In the genomic region with DNA sequence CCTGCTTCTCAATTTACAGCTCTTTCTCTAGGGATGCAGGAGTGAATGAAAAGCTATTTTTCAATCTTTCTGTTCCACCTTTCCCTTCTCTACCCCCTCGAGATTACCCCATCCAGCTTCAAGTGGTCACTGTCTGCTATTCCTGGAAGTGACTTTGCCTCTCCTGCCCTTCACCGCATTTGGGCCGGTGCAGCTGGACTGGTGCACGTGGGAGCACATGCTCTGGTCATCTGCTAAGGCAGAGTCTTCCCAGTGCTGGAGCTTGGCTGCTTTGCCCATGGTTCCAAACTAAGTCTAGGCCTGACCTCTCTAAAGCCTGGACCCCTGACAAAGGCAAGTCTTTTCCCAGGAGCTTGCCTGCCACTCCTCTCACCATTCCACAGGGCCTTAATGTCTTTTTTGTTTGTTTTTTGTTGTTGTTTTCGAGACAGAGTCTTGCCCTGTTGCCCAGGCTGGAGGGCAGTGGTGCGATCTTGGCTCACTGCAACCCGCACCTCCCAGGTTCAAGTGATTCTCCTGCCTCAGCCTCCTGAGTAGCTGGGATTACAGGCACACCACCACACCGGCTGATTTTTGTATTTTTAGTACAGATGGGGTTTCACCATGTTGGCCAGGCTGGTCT, we compare ENCODE assay signal across 1 cellular context.
TF ChIP-seq lines count a peak whose summit lies in the region.

No MANE protein-coding gene starts in this region.

TF ChIP-seq in K562, 482 proteins besides CTCF, POLR2A, EP300 and RAD21:
- TF ChIP-seq RAD51 (IDR thresholded peaks at IDR 0.05; ENCODE audit: borderline replicate concordance, low read depth) (no peak), HSF4 (CRISPR knock-in tag; IDR thresholded peaks at IDR 0.05; ENCODE audit: borderline replicate concordance) (no peak), POU5F1 (IDR thresholded peaks at IDR 0.05; ENCODE audit: borderline replicate concordance, low read depth, low read length, partially characterized antibody) (no peak), STAT5A (IDR thresholded peaks at IDR 0.05; ENCODE audit: borderline replicate concordance, low read length) (no peak), SIX5 (IDR thresholded peaks at IDR 0.05; ENCODE audit: borderline replicate concordance in 1 of 2, insufficient read depth in 1 of 2, low read depth in 1 of 2, low read length in 2 of 2) (no peak), ZNF121 (CRISPR knock-in tag; conservative IDR thresholded peaks at IDR 0.05) (no peak), MIER1 (IDR thresholded peaks at IDR 0.05; ENCODE audit: low read depth) (no peak), ERF (CRISPR knock-in tag; IDR thresholded peaks at IDR 0.05) (no peak), ZNF79 (CRISPR knock-in tag; IDR thresholded peaks at IDR 0.05; ENCODE audit: low read depth) (no peak), KAT8 (IDR thresholded peaks at IDR 0.05; ENCODE audit: low read depth) (no peak), DDX20 (tag; IDR thresholded peaks at IDR 0.05; ENCODE audit: low read depth) (no peak), TEAD4 (IDR thresholded peaks at IDR 0.05; ENCODE audit: low read length) (no peak), TEAD4 (CRISPR knock-in tag; IDR thresholded peaks at IDR 0.05; ENCODE audit: borderline replicate concordance) (no peak), HDAC3 (IDR thresholded peaks at IDR 0.05; ENCODE audit: borderline replicate concordance, partially characterized antibody) (no peak), ZNF324 (CRISPR knock-in tag; IDR thresholded peaks at IDR 0.05) (no peak), CC2D1A (IDR thresholded peaks at IDR 0.05) (no peak), ZNF134 (CRISPR knock-in tag; conservative IDR thresholded peaks at IDR 0.05) (no peak)
- TF ChIP-seq, protein P1, sequence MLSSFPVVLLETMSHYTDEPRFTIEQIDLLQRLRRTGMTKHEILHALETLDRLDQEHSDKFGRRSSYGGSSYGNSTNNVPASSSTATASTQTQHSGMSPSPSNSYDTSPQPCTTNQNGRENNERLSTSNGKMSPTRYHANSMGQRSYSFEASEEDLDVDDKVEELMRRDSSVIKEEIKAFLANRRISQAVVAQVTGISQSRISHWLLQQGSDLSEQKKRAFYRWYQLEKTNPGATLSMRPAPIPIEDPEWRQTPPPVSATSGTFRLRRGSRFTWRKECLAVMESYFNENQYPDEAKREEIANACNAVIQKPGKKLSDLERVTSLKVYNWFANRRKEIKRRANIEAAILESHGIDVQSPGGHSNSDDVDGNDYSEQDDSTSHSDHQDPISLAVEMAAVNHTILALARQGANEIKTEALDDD (IDR thresholded peaks at IDR 0.05), result no peak
- TF ChIP-seq, protein P2, sequence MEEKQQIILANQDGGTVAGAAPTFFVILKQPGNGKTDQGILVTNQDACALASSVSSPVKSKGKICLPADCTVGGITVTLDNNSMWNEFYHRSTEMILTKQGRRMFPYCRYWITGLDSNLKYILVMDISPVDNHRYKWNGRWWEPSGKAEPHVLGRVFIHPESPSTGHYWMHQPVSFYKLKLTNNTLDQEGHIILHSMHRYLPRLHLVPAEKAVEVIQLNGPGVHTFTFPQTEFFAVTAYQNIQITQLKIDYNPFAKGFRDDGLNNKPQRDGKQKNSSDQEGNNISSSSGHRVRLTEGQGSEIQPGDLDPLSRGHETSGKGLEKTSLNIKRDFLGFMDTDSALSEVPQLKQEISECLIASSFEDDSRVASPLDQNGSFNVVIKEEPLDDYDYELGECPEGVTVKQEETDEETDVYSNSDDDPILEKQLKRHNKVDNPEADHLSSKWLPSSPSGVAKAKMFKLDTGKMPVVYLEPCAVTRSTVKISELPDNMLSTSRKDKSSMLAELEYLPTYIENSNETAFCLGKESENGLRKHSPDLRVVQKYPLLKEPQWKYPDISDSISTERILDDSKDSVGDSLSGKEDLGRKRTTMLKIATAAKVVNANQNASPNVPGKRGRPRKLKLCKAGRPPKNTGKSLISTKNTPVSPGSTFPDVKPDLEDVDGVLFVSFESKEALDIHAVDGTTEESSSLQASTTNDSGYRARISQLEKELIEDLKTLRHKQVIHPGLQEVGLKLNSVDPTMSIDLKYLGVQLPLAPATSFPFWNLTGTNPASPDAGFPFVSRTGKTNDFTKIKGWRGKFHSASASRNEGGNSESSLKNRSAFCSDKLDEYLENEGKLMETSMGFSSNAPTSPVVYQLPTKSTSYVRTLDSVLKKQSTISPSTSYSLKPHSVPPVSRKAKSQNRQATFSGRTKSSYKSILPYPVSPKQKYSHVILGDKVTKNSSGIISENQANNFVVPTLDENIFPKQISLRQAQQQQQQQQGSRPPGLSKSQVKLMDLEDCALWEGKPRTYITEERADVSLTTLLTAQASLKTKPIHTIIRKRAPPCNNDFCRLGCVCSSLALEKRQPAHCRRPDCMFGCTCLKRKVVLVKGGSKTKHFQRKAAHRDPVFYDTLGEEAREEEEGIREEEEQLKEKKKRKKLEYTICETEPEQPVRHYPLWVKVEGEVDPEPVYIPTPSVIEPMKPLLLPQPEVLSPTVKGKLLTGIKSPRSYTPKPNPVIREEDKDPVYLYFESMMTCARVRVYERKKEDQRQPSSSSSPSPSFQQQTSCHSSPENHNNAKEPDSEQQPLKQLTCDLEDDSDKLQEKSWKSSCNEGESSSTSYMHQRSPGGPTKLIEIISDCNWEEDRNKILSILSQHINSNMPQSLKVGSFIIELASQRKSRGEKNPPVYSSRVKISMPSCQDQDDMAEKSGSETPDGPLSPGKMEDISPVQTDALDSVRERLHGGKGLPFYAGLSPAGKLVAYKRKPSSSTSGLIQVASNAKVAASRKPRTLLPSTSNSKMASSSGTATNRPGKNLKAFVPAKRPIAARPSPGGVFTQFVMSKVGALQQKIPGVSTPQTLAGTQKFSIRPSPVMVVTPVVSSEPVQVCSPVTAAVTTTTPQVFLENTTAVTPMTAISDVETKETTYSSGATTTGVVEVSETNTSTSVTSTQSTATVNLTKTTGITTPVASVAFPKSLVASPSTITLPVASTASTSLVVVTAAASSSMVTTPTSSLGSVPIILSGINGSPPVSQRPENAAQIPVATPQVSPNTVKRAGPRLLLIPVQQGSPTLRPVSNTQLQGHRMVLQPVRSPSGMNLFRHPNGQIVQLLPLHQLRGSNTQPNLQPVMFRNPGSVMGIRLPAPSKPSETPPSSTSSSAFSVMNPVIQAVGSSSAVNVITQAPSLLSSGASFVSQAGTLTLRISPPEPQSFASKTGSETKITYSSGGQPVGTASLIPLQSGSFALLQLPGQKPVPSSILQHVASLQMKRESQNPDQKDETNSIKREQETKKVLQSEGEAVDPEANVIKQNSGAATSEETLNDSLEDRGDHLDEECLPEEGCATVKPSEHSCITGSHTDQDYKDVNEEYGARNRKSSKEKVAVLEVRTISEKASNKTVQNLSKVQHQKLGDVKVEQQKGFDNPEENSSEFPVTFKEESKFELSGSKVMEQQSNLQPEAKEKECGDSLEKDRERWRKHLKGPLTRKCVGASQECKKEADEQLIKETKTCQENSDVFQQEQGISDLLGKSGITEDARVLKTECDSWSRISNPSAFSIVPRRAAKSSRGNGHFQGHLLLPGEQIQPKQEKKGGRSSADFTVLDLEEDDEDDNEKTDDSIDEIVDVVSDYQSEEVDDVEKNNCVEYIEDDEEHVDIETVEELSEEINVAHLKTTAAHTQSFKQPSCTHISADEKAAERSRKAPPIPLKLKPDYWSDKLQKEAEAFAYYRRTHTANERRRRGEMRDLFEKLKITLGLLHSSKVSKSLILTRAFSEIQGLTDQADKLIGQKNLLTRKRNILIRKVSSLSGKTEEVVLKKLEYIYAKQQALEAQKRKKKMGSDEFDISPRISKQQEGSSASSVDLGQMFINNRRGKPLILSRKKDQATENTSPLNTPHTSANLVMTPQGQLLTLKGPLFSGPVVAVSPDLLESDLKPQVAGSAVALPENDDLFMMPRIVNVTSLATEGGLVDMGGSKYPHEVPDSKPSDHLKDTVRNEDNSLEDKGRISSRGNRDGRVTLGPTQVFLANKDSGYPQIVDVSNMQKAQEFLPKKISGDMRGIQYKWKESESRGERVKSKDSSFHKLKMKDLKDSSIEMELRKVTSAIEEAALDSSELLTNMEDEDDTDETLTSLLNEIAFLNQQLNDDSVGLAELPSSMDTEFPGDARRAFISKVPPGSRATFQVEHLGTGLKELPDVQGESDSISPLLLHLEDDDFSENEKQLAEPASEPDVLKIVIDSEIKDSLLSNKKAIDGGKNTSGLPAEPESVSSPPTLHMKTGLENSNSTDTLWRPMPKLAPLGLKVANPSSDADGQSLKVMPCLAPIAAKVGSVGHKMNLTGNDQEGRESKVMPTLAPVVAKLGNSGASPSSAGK (IDR thresholded peaks at IDR 0.05), result peak; percentile 69
- TF ChIP-seq, protein P3, sequence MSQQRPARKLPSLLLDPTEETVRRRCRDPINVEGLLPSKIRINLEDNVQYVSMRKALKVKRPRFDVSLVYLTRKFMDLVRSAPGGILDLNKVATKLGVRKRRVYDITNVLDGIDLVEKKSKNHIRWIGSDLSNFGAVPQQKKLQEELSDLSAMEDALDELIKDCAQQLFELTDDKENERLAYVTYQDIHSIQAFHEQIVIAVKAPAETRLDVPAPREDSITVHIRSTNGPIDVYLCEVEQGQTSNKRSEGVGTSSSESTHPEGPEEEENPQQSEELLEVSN (IDR thresholded peaks at IDR 0.05; ENCODE audit: borderline replicate concordance in 1 of 2, extremely low read depth in 1 of 2, insufficient read depth in 1 of 2, insufficient read length in 1 of 2, low read depth in 1 of 2, low read length in 1 of 2, poor library complexity in 1 of 2, severe bottlenecking in 1 of 2), result peak in 1 of 2 experiments; percentile 37
- TF ChIP-seq, protein P4, sequence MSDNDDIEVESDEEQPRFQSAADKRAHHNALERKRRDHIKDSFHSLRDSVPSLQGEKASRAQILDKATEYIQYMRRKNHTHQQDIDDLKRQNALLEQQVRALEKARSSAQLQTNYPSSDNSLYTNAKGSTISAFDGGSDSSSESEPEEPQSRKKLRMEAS (CRISPR knock-in tag; IDR thresholded peaks at IDR 0.05), result peak; percentile 37; the same call in 1 of the 2 replicates
